In the genomic region with DNA sequence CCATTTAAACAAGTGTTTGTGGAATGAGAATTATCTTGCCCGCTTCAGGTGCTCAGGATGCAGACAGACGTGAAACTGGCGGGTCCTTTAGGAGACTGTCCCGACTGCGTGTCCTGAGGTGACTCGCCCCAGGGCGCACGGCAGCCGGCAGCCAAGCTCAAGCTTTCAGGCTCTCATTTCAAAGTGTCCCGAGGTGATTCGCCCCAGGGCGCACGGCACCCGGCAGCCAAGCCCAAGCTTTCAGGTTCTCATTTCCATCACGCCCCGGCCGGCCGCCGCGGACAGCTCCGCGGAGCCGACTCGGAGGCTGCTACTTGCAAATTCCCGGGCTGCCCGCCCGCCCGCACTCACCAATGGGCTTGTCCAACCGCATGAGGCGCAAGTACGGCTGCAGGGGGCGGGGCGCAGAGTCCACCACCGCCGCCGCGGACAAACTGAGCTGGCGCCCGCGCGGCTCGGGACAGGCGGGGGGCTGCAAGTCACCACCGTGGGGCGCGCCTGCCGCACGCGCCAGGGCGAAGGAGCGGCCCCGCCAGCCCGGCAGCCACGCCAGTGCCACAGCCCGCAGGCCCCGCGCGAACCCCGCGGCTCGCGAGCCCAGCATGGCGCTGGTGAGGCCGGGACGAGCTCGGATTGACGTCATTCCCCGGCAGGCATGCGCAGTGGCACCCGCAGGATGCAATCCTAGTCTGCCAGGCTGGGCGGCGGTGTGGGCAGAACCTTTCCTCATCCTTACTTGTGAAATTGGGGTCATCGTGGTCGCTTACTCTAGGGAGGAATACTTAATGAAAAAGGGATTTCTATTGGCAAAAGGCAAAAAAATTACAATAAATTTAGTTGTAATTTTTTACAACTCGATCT, we compare ENCODE assay signal across 1 cellular context.
TF ChIP-seq lines count a peak whose summit lies in the region.

A gene with protein sequence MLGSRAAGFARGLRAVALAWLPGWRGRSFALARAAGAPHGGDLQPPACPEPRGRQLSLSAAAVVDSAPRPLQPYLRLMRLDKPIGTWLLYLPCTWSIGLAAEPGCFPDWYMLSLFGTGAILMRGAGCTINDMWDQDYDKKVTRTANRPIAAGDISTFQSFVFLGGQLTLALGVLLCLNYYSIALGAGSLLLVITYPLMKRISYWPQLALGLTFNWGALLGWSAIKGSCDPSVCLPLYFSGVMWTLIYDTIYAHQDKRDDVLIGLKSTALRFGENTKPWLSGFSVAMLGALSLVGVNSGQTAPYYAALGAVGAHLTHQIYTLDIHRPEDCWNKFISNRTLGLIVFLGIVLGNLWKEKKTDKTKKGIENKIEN (minus strand): TSS at position 638 of the 861 bp plus-strand sequence. CDS start 34 bp downstream, at position 604.

TF ChIP-seq in HepG2, 621 proteins besides CTCF, POLR2A, EP300 and RAD21 (continued from another document and continues in another):
- TF ChIP-seq, protein P1, sequence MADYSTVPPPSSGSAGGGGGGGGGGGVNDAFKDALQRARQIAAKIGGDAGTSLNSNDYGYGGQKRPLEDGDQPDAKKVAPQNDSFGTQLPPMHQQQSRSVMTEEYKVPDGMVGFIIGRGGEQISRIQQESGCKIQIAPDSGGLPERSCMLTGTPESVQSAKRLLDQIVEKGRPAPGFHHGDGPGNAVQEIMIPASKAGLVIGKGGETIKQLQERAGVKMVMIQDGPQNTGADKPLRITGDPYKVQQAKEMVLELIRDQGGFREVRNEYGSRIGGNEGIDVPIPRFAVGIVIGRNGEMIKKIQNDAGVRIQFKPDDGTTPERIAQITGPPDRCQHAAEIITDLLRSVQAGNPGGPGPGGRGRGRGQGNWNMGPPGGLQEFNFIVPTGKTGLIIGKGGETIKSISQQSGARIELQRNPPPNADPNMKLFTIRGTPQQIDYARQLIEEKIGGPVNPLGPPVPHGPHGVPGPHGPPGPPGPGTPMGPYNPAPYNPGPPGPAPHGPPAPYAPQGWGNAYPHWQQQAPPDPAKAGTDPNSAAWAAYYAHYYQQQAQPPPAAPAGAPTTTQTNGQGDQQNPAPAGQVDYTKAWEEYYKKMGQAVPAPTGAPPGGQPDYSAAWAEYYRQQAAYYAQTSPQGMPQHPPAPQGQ (CRISPR knock-in tag; IDR thresholded peaks at IDR 0.05; ENCODE audit: borderline replicate concordance): no peak
- no peak for TF ChIP-seq KAT7 (CRISPR knock-in tag; IDR thresholded peaks at IDR 0.05; ENCODE audit: borderline replicate concordance)
- no peak; the same call in 1 of the 2 replicates for TF ChIP-seq ZNF670 (CRISPR knock-in tag; IDR thresholded peaks at IDR 0.05; ENCODE audit: borderline replicate concordance)
- peak; percentile 91 for TF ChIP-seq POLR2AphosphoS5 (IDR thresholded peaks at IDR 0.05; ENCODE audit: low read depth, low read length)
- TF ChIP-seq ZNF160 (CRISPR knock-in tag; IDR thresholded peaks at IDR 0.05): peak; percentile 33; the same call in 1 of the 2 replicates
- TF ChIP-seq, protein P2, sequence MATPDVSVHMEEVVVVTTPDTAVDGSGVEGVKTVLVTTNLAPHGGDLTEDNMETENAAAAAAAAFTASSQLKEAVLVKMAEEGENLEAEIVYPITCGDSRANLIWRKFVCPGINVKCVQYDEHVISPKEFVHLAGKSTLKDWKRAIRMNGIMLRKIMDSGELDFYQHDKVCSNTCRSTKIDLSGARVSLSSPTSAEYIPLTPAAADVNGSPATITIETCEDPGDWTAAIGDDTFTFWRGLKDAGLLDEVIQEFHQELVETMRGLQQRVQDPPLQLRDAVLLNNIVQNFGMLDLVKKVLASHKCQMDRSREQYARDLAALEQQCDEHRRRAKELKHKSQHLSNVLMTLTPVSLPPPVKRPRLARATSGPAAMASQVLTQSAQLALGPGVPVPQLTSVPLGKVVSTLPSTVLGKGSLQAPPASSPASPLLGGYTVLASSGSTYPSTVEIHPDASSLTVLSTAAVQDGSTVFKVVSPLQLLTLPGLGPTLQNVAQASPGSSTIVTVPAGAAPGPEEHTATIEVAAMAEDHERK (CRISPR knock-in tag; IDR thresholded peaks at IDR 0.05; ENCODE audit: low read depth): no peak
- TF ChIP-seq, protein P3, sequence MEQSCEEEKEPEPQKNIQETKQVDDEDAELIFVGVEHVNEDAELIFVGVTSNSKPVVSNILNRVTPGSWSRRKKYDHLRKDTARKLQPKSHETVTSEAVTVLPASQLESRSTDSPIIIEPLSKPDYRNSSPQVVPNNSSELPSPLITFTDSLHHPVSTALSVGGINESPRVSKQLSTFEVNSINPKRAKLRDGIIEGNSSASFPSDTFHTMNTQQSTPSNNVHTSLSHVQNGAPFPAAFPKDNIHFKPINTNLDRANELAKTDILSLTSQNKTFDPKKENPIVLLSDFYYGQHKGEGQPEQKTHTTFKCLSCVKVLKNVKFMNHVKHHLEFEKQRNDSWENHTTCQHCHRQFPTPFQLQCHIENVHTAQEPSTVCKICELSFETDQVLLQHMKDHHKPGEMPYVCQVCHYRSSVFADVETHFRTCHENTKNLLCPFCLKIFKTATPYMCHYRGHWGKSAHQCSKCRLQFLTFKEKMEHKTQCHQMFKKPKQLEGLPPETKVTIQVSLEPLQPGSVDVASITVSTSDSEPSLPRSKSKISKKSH (CRISPR knock-in tag; IDR thresholded peaks at IDR 0.05; ENCODE audit: borderline replicate concordance): no peak; the same call in 1 of the 2 replicates
- TF ChIP-seq FIP1L1 (IDR thresholded peaks at IDR 0.05; ENCODE audit: borderline replicate concordance, insufficient read depth, low read depth, low read length): no peak
- no peak for TF ChIP-seq ZNF468 (CRISPR knock-in tag; IDR thresholded peaks at IDR 0.05)
- no peak for TF ChIP-seq SSRP1 (CRISPR knock-in tag; IDR thresholded peaks at IDR 0.05)
- TF ChIP-seq TBL1XR1 (IDR thresholded peaks at IDR 0.05; ENCODE audit: borderline replicate concordance, low read length, partially characterized antibody): no peak
- no peak for TF ChIP-seq CHD4 (IDR thresholded peaks at IDR 0.05; ENCODE audit: borderline replicate concordance, low read length)
- peak; percentile 80 for TF ChIP-seq SKI (IDR thresholded peaks at IDR 0.05; ENCODE audit: partially characterized antibody)
- no peak for TF ChIP-seq RARA (CRISPR knock-in tag; IDR thresholded peaks at IDR 0.05)
- TF ChIP-seq STAG1 (CRISPR knock-in tag; IDR thresholded peaks at IDR 0.05): no peak; the same call in 1 of the 2 replicates
- TF ChIP-seq, protein P4, sequence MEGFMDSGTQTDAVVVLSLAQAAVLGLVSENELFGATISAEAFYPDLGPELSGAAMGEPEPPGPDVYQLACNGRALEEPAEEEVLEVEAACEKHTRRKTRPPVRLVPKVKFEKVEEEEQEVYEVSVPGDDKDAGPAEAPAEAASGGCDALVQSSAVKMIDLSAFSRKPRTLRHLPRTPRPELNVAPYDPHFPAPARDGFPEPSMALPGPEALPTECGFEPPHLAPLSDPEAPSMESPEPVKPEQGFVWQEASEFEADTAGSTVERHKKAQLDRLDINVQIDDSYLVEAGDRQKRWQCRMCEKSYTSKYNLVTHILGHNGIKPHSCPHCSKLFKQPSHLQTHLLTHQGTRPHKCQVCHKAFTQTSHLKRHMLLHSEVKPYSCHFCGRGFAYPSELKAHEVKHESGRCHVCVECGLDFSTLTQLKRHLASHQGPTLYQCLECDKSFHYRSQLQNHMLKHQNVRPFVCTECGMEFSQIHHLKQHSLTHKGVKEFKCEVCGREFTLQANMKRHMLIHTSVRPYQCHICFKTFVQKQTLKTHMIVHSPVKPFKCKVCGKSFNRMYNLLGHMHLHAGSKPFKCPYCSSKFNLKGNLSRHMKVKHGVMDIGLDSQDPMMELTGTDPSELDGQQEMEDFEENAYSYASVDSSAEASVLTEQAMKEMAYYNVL (CRISPR knock-in tag; IDR thresholded peaks at IDR 0.05; ENCODE audit: borderline replicate concordance): no peak
- TF ChIP-seq ZNF678 (CRISPR knock-in tag; IDR thresholded peaks at IDR 0.05): peak; percentile 83
- no peak for TF ChIP-seq NFE2L1 (CRISPR knock-in tag; IDR thresholded peaks at IDR 0.05; ENCODE audit: borderline replicate concordance)
- TF ChIP-seq DR1 (CRISPR knock-in tag; IDR thresholded peaks at IDR 0.05): peak; percentile 65; the same call in 1 of the 2 replicates
- TF ChIP-seq SNRNP70 (IDR thresholded peaks at IDR 0.05; ENCODE audit: low read depth, low read length): no peak
- 0 out of 2 replicates have a peak, but pooled peaks have one; percentile 28 for TF ChIP-seq ZZZ3 (CRISPR knock-in tag; IDR thresholded peaks at IDR 0.05; ENCODE audit: borderline replicate concordance)
- TF ChIP-seq, protein P5, sequence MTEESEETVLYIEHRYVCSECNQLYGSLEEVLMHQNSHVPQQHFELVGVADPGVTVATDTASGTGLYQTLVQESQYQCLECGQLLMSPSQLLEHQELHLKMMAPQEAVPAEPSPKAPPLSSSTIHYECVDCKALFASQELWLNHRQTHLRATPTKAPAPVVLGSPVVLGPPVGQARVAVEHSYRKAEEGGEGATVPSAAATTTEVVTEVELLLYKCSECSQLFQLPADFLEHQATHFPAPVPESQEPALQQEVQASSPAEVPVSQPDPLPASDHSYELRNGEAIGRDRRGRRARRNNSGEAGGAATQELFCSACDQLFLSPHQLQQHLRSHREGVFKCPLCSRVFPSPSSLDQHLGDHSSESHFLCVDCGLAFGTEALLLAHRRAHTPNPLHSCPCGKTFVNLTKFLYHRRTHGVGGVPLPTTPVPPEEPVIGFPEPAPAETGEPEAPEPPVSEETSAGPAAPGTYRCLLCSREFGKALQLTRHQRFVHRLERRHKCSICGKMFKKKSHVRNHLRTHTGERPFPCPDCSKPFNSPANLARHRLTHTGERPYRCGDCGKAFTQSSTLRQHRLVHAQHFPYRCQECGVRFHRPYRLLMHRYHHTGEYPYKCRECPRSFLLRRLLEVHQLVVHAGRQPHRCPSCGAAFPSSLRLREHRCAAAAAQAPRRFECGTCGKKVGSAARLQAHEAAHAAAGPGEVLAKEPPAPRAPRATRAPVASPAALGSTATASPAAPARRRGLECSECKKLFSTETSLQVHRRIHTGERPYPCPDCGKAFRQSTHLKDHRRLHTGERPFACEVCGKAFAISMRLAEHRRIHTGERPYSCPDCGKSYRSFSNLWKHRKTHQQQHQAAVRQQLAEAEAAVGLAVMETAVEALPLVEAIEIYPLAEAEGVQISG (CRISPR knock-in tag; IDR thresholded peaks at IDR 0.05): peak; percentile 93
- peak; percentile 49 for TF ChIP-seq CREM (IDR thresholded peaks at IDR 0.05)
- no peak for TF ChIP-seq CREM (CRISPR knock-in tag; IDR thresholded peaks at IDR 0.05)
- TF ChIP-seq SMAD9 (CRISPR knock-in tag; IDR thresholded peaks at IDR 0.05): no peak
- TF ChIP-seq HNRNPLL (IDR thresholded peaks at IDR 0.05; ENCODE audit: low read depth, low read length, poor library complexity, severe bottlenecking): peak; percentile 80
- TF ChIP-seq, protein P6, sequence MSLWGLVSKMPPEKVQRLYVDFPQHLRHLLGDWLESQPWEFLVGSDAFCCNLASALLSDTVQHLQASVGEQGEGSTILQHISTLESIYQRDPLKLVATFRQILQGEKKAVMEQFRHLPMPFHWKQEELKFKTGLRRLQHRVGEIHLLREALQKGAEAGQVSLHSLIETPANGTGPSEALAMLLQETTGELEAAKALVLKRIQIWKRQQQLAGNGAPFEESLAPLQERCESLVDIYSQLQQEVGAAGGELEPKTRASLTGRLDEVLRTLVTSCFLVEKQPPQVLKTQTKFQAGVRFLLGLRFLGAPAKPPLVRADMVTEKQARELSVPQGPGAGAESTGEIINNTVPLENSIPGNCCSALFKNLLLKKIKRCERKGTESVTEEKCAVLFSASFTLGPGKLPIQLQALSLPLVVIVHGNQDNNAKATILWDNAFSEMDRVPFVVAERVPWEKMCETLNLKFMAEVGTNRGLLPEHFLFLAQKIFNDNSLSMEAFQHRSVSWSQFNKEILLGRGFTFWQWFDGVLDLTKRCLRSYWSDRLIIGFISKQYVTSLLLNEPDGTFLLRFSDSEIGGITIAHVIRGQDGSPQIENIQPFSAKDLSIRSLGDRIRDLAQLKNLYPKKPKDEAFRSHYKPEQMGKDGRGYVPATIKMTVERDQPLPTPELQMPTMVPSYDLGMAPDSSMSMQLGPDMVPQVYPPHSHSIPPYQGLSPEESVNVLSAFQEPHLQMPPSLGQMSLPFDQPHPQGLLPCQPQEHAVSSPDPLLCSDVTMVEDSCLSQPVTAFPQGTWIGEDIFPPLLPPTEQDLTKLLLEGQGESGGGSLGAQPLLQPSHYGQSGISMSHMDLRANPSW (CRISPR knock-in tag; IDR thresholded peaks at IDR 0.05; ENCODE audit: borderline replicate concordance): no peak
- TF ChIP-seq ZNF564 (CRISPR knock-in tag; IDR thresholded peaks at IDR 0.05): 0 out of 2 replicates have a peak, but pooled peaks have one; percentile 56
- TF ChIP-seq ZNF672 (CRISPR knock-in tag; IDR thresholded peaks at IDR 0.05): no peak
- TF ChIP-seq POLR2AphosphoS2 (IDR thresholded peaks at IDR 0.05; ENCODE audit: low read depth, low read length): no peak
- TF ChIP-seq PHF20 (CRISPR knock-in tag; IDR thresholded peaks at IDR 0.05): no peak; the same call in 1 of the 2 replicates
- peak; percentile 83; the same call in 1 of the 2 replicates for TF ChIP-seq KLF12 (CRISPR knock-in tag; IDR thresholded peaks at IDR 0.05; ENCODE audit: borderline replicate concordance)
- no peak for TF ChIP-seq ZBTB1 (CRISPR knock-in tag; IDR thresholded peaks at IDR 0.05; ENCODE audit: borderline replicate concordance)
- TF ChIP-seq, protein P7, sequence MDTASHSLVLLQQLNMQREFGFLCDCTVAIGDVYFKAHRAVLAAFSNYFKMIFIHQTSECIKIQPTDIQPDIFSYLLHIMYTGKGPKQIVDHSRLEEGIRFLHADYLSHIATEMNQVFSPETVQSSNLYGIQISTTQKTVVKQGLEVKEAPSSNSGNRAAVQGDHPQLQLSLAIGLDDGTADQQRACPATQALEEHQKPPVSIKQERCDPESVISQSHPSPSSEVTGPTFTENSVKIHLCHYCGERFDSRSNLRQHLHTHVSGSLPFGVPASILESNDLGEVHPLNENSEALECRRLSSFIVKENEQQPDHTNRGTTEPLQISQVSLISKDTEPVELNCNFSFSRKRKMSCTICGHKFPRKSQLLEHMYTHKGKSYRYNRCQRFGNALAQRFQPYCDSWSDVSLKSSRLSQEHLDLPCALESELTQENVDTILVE (CRISPR knock-in tag; IDR thresholded peaks at IDR 0.05): no peak; the same call in 1 of the 2 replicates
- peak; percentile 61; the same call in 1 of the 2 replicates for TF ChIP-seq EEA1 (CRISPR knock-in tag; IDR thresholded peaks at IDR 0.05; ENCODE audit: borderline replicate concordance)
- peak; percentile 67 for TF ChIP-seq ZNF451 (CRISPR knock-in tag; IDR thresholded peaks at IDR 0.05)
- TF ChIP-seq, protein P8, sequence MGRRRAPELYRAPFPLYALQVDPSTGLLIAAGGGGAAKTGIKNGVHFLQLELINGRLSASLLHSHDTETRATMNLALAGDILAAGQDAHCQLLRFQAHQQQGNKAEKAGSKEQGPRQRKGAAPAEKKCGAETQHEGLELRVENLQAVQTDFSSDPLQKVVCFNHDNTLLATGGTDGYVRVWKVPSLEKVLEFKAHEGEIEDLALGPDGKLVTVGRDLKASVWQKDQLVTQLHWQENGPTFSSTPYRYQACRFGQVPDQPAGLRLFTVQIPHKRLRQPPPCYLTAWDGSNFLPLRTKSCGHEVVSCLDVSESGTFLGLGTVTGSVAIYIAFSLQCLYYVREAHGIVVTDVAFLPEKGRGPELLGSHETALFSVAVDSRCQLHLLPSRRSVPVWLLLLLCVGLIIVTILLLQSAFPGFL (CRISPR knock-in tag; IDR thresholded peaks at IDR 0.05): 0 out of 2 replicates have a peak, but pooled peaks have one; percentile 51
- TF ChIP-seq, protein P9, sequence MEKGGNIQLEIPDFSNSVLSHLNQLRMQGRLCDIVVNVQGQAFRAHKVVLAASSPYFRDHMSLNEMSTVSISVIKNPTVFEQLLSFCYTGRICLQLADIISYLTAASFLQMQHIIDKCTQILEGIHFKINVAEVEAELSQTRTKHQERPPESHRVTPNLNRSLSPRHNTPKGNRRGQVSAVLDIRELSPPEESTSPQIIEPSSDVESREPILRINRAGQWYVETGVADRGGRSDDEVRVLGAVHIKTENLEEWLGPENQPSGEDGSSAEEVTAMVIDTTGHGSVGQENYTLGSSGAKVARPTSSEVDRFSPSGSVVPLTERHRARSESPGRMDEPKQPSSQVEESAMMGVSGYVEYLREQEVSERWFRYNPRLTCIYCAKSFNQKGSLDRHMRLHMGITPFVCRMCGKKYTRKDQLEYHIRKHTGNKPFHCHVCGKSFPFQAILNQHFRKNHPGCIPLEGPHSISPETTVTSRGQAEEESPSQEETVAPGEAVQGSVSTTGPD (CRISPR knock-in tag; IDR thresholded peaks at IDR 0.05): no peak
- peak; percentile 36; the same call in 1 of the 2 replicates for TF ChIP-seq FOSL2 (CRISPR knock-in tag; IDR thresholded peaks at IDR 0.05)
